In genomic region chr18:36372902-36373301, GRCh38 we compare ENCODE assay signal across 11 cellular contexts.
A peak's percentile ranks its signal among the peaks of the same experiment; 100 is the strongest.
DNase-seq lines count a peak whose midpoint lies in the region; ATAC-seq, FAIRE-seq and TF ChIP-seq lines count a peak whose summit lies in the region.
"Had no signal": no experiment of that assay in that cellular context is flagged by ENCODE, and none has a peak within 500 bp of the region (broad histone marks: within the 10 kb centered on the region; RNA-seq: fewer than 3 reads in every experiment).

No MANE protein-coding gene starts in this region.

- H3K27ac ChIP-seq in cardiac muscle cell (peak overlapping the region; percentile 43), H1 (ENCODE audit: low read depth, low read length) (no peak overlapping the region), thyroid gland (no peak overlapping the region)

- H4K8ac ChIP-seq in H1 (ENCODE audit: extremely low read depth, insufficient read depth, low read length), result no peak overlapping the region

- no peak overlapping the region for H2BK120ac ChIP-seq in H1 (replicated peaks; ENCODE audit: low read depth, low read length)

- CTCF ChIA-PET in H1 (lab: Charles Lee; ENCODE audit: partially characterized antibody), result interaction anchor here (0.7 to 1.2 kb wide), 2 partner anchors 39 to 142 kb away, joined by 3 to 4 read pairs; no protein-coding TSS in a partner anchor

- TF ChIP-seq POLR2A in H1 (IDR thresholded peaks at IDR 0.05; ENCODE audit: control extremely low read depth in 1 of 2, low read depth in 2 of 2, low read length in 2 of 2) (no peak), thyroid gland (IDR thresholded peaks at IDR 0.05) (no peak)

- no peak overlapping the region for H3K18ac ChIP-seq in H1 (ENCODE audit: extremely low read depth, low read length)

- no peak overlapping the region for H2BK5ac ChIP-seq in H1 (ENCODE audit: low read depth, low read length)

- ATAC-seq in Right ventricle myocardium inferior, result no peak

- peaks cover 32% of the 10 kb centered on the region for H3K4me1 ChIP-seq in cardiac muscle cell (ENCODE audit: low read depth)
- no peaks in the 10 kb centered on the region; a peak in 1 of 7 replicates for H3K4me1 ChIP-seq in H1 (replicated peaks in 1 of 4; ENCODE audit: control insufficient read depth in 3 of 4, insufficient read depth in 4 of 4, low read length in 3 of 4)
- H3K4me1 ChIP-seq in thyroid gland, result peaks cover 2% of the 10 kb centered on the region in 2 donors

- no peak overlapping the region for H3K4me2 ChIP-seq in H1 (ENCODE audit: insufficient read depth in 1 of 2, low read depth in 2 of 2, low read length in 2 of 2)

- no peaks in the 10 kb centered on the region; the same call in 1 of the 2 replicates for H3K79me1 ChIP-seq in H1 (ENCODE audit: low read depth, low read length)

- FAIRE-seq in H1 (lab: Jason Lieb, UNC), result no peak
- FAIRE-seq: A204.1, colon had no signal

- H3K9me3 ChIP-seq in cardiac muscle cell (ENCODE audit: low read depth) (no peaks in the 10 kb centered on the region), H1 (ENCODE audit: insufficient read depth in 2 of 2, low read depth in 1 of 2, low read length in 1 of 2) (no peaks in the 10 kb centered on the region), thyroid gland (no peaks in the 10 kb centered on the region)

- no peak overlapping the region for H2BK20ac ChIP-seq in H1 (ENCODE audit: low read length)

- H2AFZ ChIP-seq in H1 (ENCODE audit: low read length), result no peak overlapping the region

- H3K4me3 ChIP-seq in cardiac muscle cell, result no peak overlapping the region
- no peak overlapping the region for H3K4me3 ChIP-seq in H1 (ENCODE audit: extremely low read depth in 1 of 4, insufficient read depth in 2 of 4, low read depth in 3 of 4, low read length in 4 of 4)
- no peak overlapping the region for H3K4me3 ChIP-seq in thyroid gland (replicated peaks in 1 of 3)

- peaks cover 0 to 2% of the 10 kb centered on the region in 2 experiments for H4K20me1 ChIP-seq in H1 (replicated peaks in 1 of 2; ENCODE audit: control insufficient read depth in 1 of 2, insufficient read depth in 2 of 2, low read length in 2 of 2)

- no peak overlapping the region for H2BK15ac ChIP-seq in H1 (ENCODE audit: low read length)

- H3K27me3 ChIP-seq in cardiac muscle cell (no peaks in the 10 kb centered on the region), H1 (replicated peaks in 1 of 4; ENCODE audit: control insufficient read depth in 3 of 4, extremely low read depth in 1 of 4, insufficient read depth in 3 of 4, low read length in 3 of 4) (no peaks in the 10 kb centered on the region), thyroid gland (no peaks in the 10 kb centered on the region)

- intact Hi-C loops in Right ventricle myocardium inferior (cut with DNase I), result no loop called here
- intact Hi-C loops in thyroid gland (cut with DNase I), result no loop called here
- intact Hi-C loops in posterior cingulate gyrus (cut with DNase I), result no loop called here

- no peaks in the 10 kb centered on the region for H3K23me2 ChIP-seq in H1 (ENCODE audit: low read depth, low read length)

- H2BK12ac ChIP-seq in H1 (ENCODE audit: low read depth, low read length), result no peak overlapping the region

- H3K56ac ChIP-seq in H1 (replicated peaks; ENCODE audit: insufficient read length, low read depth, low read length), result no peak overlapping the region

- 80% methylated on average over 5 of the region's 5 CpGs; no CpG with 5 or more reads in 1 of the 2 experiments for WGBS in H1 (ENCODE audit: extremely low coverage in 1 of 2, insufficient coverage in 1 of 2, insufficient read length in 1 of 2, insufficient replicate concordance in 2 of 2, low coverage in 1 of 2, low lambda C conversion rate in 2 of 2, missing lambda C conversion rate in 1 of 2), 2 experiments
- 72 to 82% methylated on average over 5 of the region's 5 CpGs for WGBS in thyroid gland, 2 donors

- H3K4ac ChIP-seq in H1 (replicated peaks; ENCODE audit: insufficient read length, low read depth, low read length), result no peak overlapping the region

- H4K5ac ChIP-seq in H1 (ENCODE audit: insufficient read length, low read depth, low read length), result no peak overlapping the region

- POLR2A ChIA-PET in H1 (lab: Charles Lee; ENCODE audit: partially characterized antibody), result no interaction called here

- H3K14ac ChIP-seq in H1 (ENCODE audit: insufficient read length), result no peak overlapping the region

- DNase-seq in cardiac muscle cell (ENCODE audit: low read depth in 1 of 2, low spot score in 1 of 2), result peak in 1 of 2 donors; percentile 97
- DNase-seq in Right ventricle myocardium inferior (ENCODE audit: missing footprints), result no peak
- DNase-seq in NOMO-1 treated with DMSO at 0.1 percent for 48 hours (lab: John Stamatoyannopoulos, UW; ENCODE audit: unreplicated experiment), result peak; percentile 49
- DNase-seq in H1 (ENCODE audit: low read depth in 1 of 2, low spot score in 2 of 2), result no peak
- peak; percentile 6 to 8 for DNase-seq in thyroid gland
- no peak for DNase-seq in NCI-H146 (lab: John Stamatoyannopoulos, UW)
- DNase-seq in D341Med (ENCODE audit: low spot score), result no peak
- DNase-seq in posterior cingulate gyrus, result no peak
- DNase-seq: stimulated activated CD4-positive, alpha-beta T cell treated with anti-CD3 and anti-CD28 coated beads, Interleukin-2, amount 100 ng/mL, for 48 hours had no signal

- TF ChIP-seq EP300 in H1 (IDR thresholded peaks at IDR 0.05; ENCODE audit: borderline replicate concordance in 1 of 2, low read depth in 2 of 2, low read length in 2 of 2), result no peak

- no peak overlapping the region for H3K23ac ChIP-seq in H1 (ENCODE audit: insufficient read length)

- H3K79me2 ChIP-seq in H1 (ENCODE audit: control insufficient read depth in 1 of 2, insufficient read depth in 2 of 2, low read length in 2 of 2), result no peaks in the 10 kb centered on the region

- no peak overlapping the region for H2AK5ac ChIP-seq in H1 (ENCODE audit: low read depth, low read length)

- TF ChIP-seq RAD21 in H1 (IDR thresholded peaks at IDR 0.05 in 1 of 2, conservative IDR thresholded peaks at IDR 0.05 in 1 of 2; ENCODE audit: low read depth in 2 of 2, low read length in 2 of 2), result peak; percentile 31 to 53; a peak in 3 of 4 replicates

- H3K9ac ChIP-seq in H1 (replicated peaks in 1 of 4; ENCODE audit: extremely low read depth in 1 of 4, low read depth in 3 of 4, low read length in 3 of 4), result no peak overlapping the region

- H4K91ac ChIP-seq in H1 (replicated peaks; ENCODE audit: insufficient read length, low read length), result no peak overlapping the region

- H3K36me3 ChIP-seq in cardiac muscle cell (peaks cover 8% of the 10 kb centered on the region), H1 (ENCODE audit: control insufficient read depth in 2 of 4, insufficient read depth in 4 of 4, low read length in 3 of 4) (no peaks in the 10 kb centered on the region), thyroid gland (no peaks in the 10 kb centered on the region)

- TF ChIP-seq CTCF in cardiac muscle cell (IDR thresholded peaks at IDR 0.05; ENCODE audit: low read depth, low read length), result peak; percentile 57
- TF ChIP-seq CTCF in H1 (IDR thresholded peaks at IDR 0.05; ENCODE audit: control extremely low read depth in 1 of 3, insufficient read depth in 1 of 3, low read depth in 1 of 3, low read length in 3 of 3), result peak; percentile 6 to 28 (median 22); a peak in 3 of 4 replicates
- no peak for TF ChIP-seq CTCF in thyroid gland (IDR thresholded peaks at IDR 0.05)

TF ChIP-seq in H1, 55 proteins besides CTCF, POLR2A, EP300 and RAD21:
- TF ChIP-seq SIX5 (IDR thresholded peaks at IDR 0.05; ENCODE audit: low read depth, low read length) (no peak), BCL11A (IDR thresholded peaks at IDR 0.05; ENCODE audit: low read depth in 2 of 2, low read length in 2 of 2) (no peak), TBP (IDR thresholded peaks at IDR 0.05; ENCODE audit: low read depth, low read length) (no peak), MAX (IDR thresholded peaks at IDR 0.05) (no peak), RXRA (IDR thresholded peaks at IDR 0.05; ENCODE audit: insufficient read depth, low read depth, low read length) (no peak), KDM5A (IDR thresholded peaks at IDR 0.05; ENCODE audit: low read length) (no peak), RNF2 (IDR thresholded peaks at IDR 0.05; ENCODE audit: borderline replicate concordance, low read depth, low read length, missing control alignments, poor library complexity, severe bottlenecking) (no peak), CBX5 (IDR thresholded peaks at IDR 0.05; ENCODE audit: low read depth, low read length) (no peak), SIN3A (conservative IDR thresholded peaks at IDR 0.05 in 1 of 2, IDR thresholded peaks at IDR 0.05 in 1 of 2; ENCODE audit: low read depth in 1 of 2, low read length in 2 of 2) (no peak), ZNF274 (IDR thresholded peaks at IDR 0.05; ENCODE audit: borderline replicate concordance, extremely low read depth, low read length) (no peak), TAF7 (optimal IDR thresholded peaks at IDR 0.05; ENCODE audit: borderline replicate concordance, low read depth, low read length) (no peak), YY1 (IDR thresholded peaks at IDR 0.05; ENCODE audit: low read depth, low read length) (no peak)

Comparison
In these comparisons a context has a peak if more than half of its experiments do, and no peak if none do; other contexts are left out.
1. DNase-seq: peak in NOMO-1 treated with DMSO at 0.1 percent for 48 hours (single experiment) and thyroid gland (2 of 2); none in Right ventricle myocardium inferior (single experiment), H1 (0 of 2), NCI-H146 (single experiment), D341Med (single experiment) and posterior cingulate gyrus (0 of 10).
2. CTCF ChIP-seq: peak in cardiac muscle cell (single experiment) and H1 (3 of 3); none in thyroid gland (0 of 6).